22 cellular contexts compared by ENCODE assay signal in genomic region chr15:48978638-48979037, GRCh38. TPM values are rescaled to one million over a fixed set of nuclear protein-coding genes. Genes with fewer than 3 reads are reported as not detected.
DNase-seq lines count a peak whose midpoint lies in the region; ATAC-seq and TF ChIP-seq lines count a peak whose summit lies in the region.
"Had no signal": no experiment of that assay in that cellular context is flagged by ENCODE, and none has a peak within 500 bp of the region (broad histone marks: within the 10 kb centered on the region; RNA-seq: fewer than 3 reads in every experiment).

No MANE protein-coding gene starts in this region.

- TF ChIP-seq CTCF in BE2C (IDR thresholded peaks at IDR 0.05; ENCODE audit: low read depth, low read length) (no peak), C4-2B (conservative IDR thresholded peaks at IDR 0.05) (no peak), mesothelial cell of epicardium (IDR thresholded peaks at IDR 0.05; ENCODE audit: unreplicated experiment) (no peak)
- no peak for TF ChIP-seq CTCF in activated CD8-positive, alpha-beta T cell treated with anti-CD3 and anti-CD28 coated beads for 36 hours (IDR thresholded peaks at IDR 0.05)

- CTCF ChIA-PET in activated CD8-positive, alpha-beta T cell treated with anti-CD3 and anti-CD28 coated beads for 36 hours (lab: Charles Lee): no interaction called here

- DNase-seq in BE2C (peak; percentile 11), SK-N-DZ (ENCODE audit: low spot score) (peak; percentile 32), mesothelial cell of epicardium (ENCODE audit: low spot score in 2 of 2, unreplicated experiment in 2 of 2) (no peak), H4 (ENCODE audit: low spot score) (no peak), 8988T (no peak)
- DNase-seq in activated CD8-positive, alpha-beta T cell treated with anti-CD3 and anti-CD28 coated beads for 36 hours: no peak
- DNase-seq: ACHN; CD8-positive, alpha-beta T cell; GDM1; KG1; NCI-H1105; NCI-H146; NCI-H2029; NCI-H345; NCI-H524; NCI-H774; OCI-M1; Right ventricle myocardium superior; SW 1271 had no signal

- intact Hi-C loops in activated CD8-positive, alpha-beta T cell treated with anti-CD3 and anti-CD28 coated beads for 36 hours (cut with micrococcal nuclease): no loop called here

- H3K9me3 Mint-ChIP-seq in mesothelial cell of epicardium: no peaks in the 10 kb centered on the region
- no peaks in the 10 kb centered on the region for H3K9me3 Mint-ChIP-seq in activated CD8-positive, alpha-beta T cell treated with anti-CD3 and anti-CD28 coated beads for 36 hours
- H3K9me3 Mint-ChIP-seq: CD8-positive, alpha-beta T cell had no signal

- H3K27me3 ChIP-seq in BE2C: no peaks in the 10 kb centered on the region

- H3K4me1 Mint-ChIP-seq in mesothelial cell of epicardium: peaks cover 31% of the 10 kb centered on the region
- H3K4me1 Mint-ChIP-seq in activated CD8-positive, alpha-beta T cell treated with anti-CD3 and anti-CD28 coated beads for 36 hours (ENCODE audit: low read depth): peaks cover 2% of the 10 kb centered on the region

- no peak overlapping the region for H3K4me3 ChIP-seq in BE2C (ENCODE audit: low read depth, low read length)
- H3K4me3 ChIP-seq: BLaER1 treated with 17β-estradiol and CSF1 and Interleukin-3, amounts not matched to agents 10 nM and 100 nM; SK-N-MC had no signal

- no peak overlapping the region for H3K4me3 Mint-ChIP-seq in mesothelial cell of epicardium
- H3K4me3 Mint-ChIP-seq in activated CD8-positive, alpha-beta T cell treated with anti-CD3 and anti-CD28 coated beads for 36 hours: no peak overlapping the region
- H3K4me3 Mint-ChIP-seq: CD8-positive, alpha-beta T cell had no signal

- H3K27ac Mint-ChIP-seq in mesothelial cell of epicardium: peak overlapping the region; percentile 58
- no peak overlapping the region for H3K27ac Mint-ChIP-seq in activated CD8-positive, alpha-beta T cell treated with anti-CD3 and anti-CD28 coated beads for 36 hours
- H3K27ac Mint-ChIP-seq: CD8-positive, alpha-beta T cell had no signal

- H3K36me3 Mint-ChIP-seq in mesothelial cell of epicardium: no peaks in the 10 kb centered on the region
- no peaks in the 10 kb centered on the region for H3K36me3 Mint-ChIP-seq in activated CD8-positive, alpha-beta T cell treated with anti-CD3 and anti-CD28 coated beads for 36 hours (ENCODE audit: low read depth)
- H3K36me3 Mint-ChIP-seq: CD8-positive, alpha-beta T cell had no signal

- no peaks in the 10 kb centered on the region for H3K36me3 ChIP-seq in BE2C
- H3K36me3 ChIP-seq: BLaER1 treated with 17β-estradiol and CSF1 and Interleukin-3, amounts not matched to agents 10 nM and 100 nM had no signal

- POLR2A ChIA-PET in activated CD8-positive, alpha-beta T cell treated with anti-CD3 and anti-CD28 coated beads for 36 hours (lab: Charles Lee): no interaction called here

- H3K27me3 Mint-ChIP-seq in mesothelial cell of epicardium (ENCODE audit: low read depth): no peaks in the 10 kb centered on the region
- peaks cover 28% of the 10 kb centered on the region for H3K27me3 Mint-ChIP-seq in activated CD8-positive, alpha-beta T cell treated with anti-CD3 and anti-CD28 coated beads for 36 hours

- ATAC-seq in activated CD8-positive, alpha-beta T cell treated with anti-CD3 and anti-CD28 coated beads for 36 hours: no peak
- ATAC-seq: CD8-positive, alpha-beta T cell had no signal

- no peaks in the 10 kb centered on the region for H3K9me3 ChIP-seq in BE2C

- peak overlapping the region; percentile 33; the same call in 1 of the 2 replicates for H3K27ac ChIP-seq in C4-2B
- H3K27ac ChIP-seq: BLaER1 treated with 17β-estradiol and CSF1 and Interleukin-3, amounts not matched to agents 10 nM and 100 nM; SK-N-MC had no signal

- peaks cover 4% of the 10 kb centered on the region; the same call in 1 of the 2 replicates for H3K4me1 ChIP-seq in BE2C

RNA-seq across cellular contexts. Expression of gene SHC4, which starts 14.9 kb away (rescaled TPM):
- polyA plus RNA-seq in BE2C (2012; ENCODE audit: insufficient read depth, insufficient read length, low read depth): 0.82 TPM
- polyA plus RNA-seq in SK-N-DZ (2014; cell fraction: cytosol; rRNA removed): 0.80 and 0.81 TPM in 2 replicates
- 0.99 and 1.8 TPM in 2 replicates for polyA plus RNA-seq in SK-N-DZ (2014; cell fraction: nucleus; rRNA removed)
- 0.58 to 0.90 TPM (median 0.64 TPM) in 3 replicates for total RNA-seq in mesothelial cell of epicardium
- total RNA-seq in H4 (2014; rRNA removed; shearing (Covaris generic)): 0.93 and 1.3 TPM in 2 replicates
- 1 to 10 TPM; 2.5 TPM for total RNA-seq in activated CD8-positive, alpha-beta T cell treated with anti-CD3 and anti-CD28 coated beads for 36 hours
- total RNA-seq: CD8-positive, alpha-beta T cell had no signal

Comparison
In these comparisons a context has a peak if more than half of its experiments do, and no peak if none do; other contexts are left out.
1. DNase-seq: peak in BE2C (single experiment) and SK-N-DZ (single experiment); none in mesothelial cell of epicardium (0 of 2), H4 (single experiment), 8988T (single experiment) and activated CD8-positive, alpha-beta T cell treated with anti-CD3 and anti-CD28 coated beads for 36 hours (single experiment).